ENCODE assay signal across 8 cellular contexts in genomic region chr12:82650627-82651337, GRCh38. TPM values are rescaled to one million over a fixed set of nuclear protein-coding genes. Genes with fewer than 3 reads are reported as not detected.
DNase-seq lines count a peak whose midpoint lies in the region; ATAC-seq and TF ChIP-seq lines count a peak whose summit lies in the region.

No MANE protein-coding gene starts in this region.

- H3K27me3 ChIP-seq in uterus: no peaks in the 10 kb centered on the region

- TF ChIP-seq CTCF in nephron progenitor cell (IDR thresholded peaks at IDR 0.05) (no peak), uterus (IDR thresholded peaks at IDR 0.05) (no peak)

- H3K4me3 ChIP-seq in uterus: no peak overlapping the region

- intact Hi-C loops in activated T-helper 1 cell treated with anti-CD3 and anti-CD28 coated beads, Interleukin-12 subunit alpha, Interleukin-12 subunit beta, Interleukin-2, Interleukin-4 antibody, amounts not matched to agents 30 ng/mL and 10 ng/mL and 1 ng/mL, durations not matched to agents 14 hours and 24 hours and 36 hours (cut with micrococcal nuclease): no loop called here
- intact Hi-C loops in uterus (cut with DNase I; ENCODE audit: low total_unique reads) (no loop called here), posterior cingulate gyrus (cut with DNase I) (no loop called here)

- no peak overlapping the region for H3K4me3 Mint-ChIP-seq in activated T-helper 1 cell treated with anti-CD3 and anti-CD28 coated beads, Interleukin-12 subunit alpha, Interleukin-12 subunit beta, Interleukin-2, Interleukin-4 antibody, amounts not matched to agents 30 ng/mL and 10 ng/mL and 1 ng/mL, durations not matched to agents 14 hours and 24 hours and 36 hours
- no peak overlapping the region for H3K4me3 Mint-ChIP-seq in nephron progenitor cell

- no peaks in the 10 kb centered on the region for H3K36me3 Mint-ChIP-seq in activated T-helper 1 cell treated with anti-CD3 and anti-CD28 coated beads, Interleukin-12 subunit alpha, Interleukin-12 subunit beta, Interleukin-2, Interleukin-4 antibody, amounts not matched to agents 30 ng/mL and 10 ng/mL and 1 ng/mL, durations not matched to agents 14 hours and 24 hours and 36 hours (ENCODE audit: low read depth)
- H3K36me3 Mint-ChIP-seq in nephron progenitor cell (ENCODE audit: low read depth): no peaks in the 10 kb centered on the region

- TF ChIP-seq POLR2A in uterus (IDR thresholded peaks at IDR 0.05): no peak

- H3K27ac ChIP-seq in uterus: no peak overlapping the region

- no peak overlapping the region for H3K27ac Mint-ChIP-seq in activated T-helper 1 cell treated with anti-CD3 and anti-CD28 coated beads, Interleukin-12 subunit alpha, Interleukin-12 subunit beta, Interleukin-2, Interleukin-4 antibody, amounts not matched to agents 30 ng/mL and 10 ng/mL and 1 ng/mL, durations not matched to agents 14 hours and 24 hours and 36 hours
- H3K27ac Mint-ChIP-seq in nephron progenitor cell: peak overlapping the region; percentile 26

- peak; percentile 38 for DNase-seq in ELR (ENCODE audit: low read depth)
- DNase-seq in activated T-helper 1 cell treated with anti-CD3 and anti-CD28 coated beads, Interleukin-12 subunit alpha, Interleukin-12 subunit beta, Interleukin-2, Interleukin-4 antibody, amounts not matched to agents 30 ng/mL and 10 ng/mL and 1 ng/mL, durations not matched to agents 14 hours and 24 hours and 36 hours (ENCODE audit: low spot score): peak; percentile 11
- no peak for DNase-seq in nephron progenitor cell
- DNase-seq in uterus: no peak
- DNase-seq in medulla oblongata (ENCODE audit: extremely low spot score): no peak
- DNase-seq in posterior cingulate gyrus: no peak

- peaks cover 15% of the 10 kb centered on the region for H3K4me1 Mint-ChIP-seq in activated T-helper 1 cell treated with anti-CD3 and anti-CD28 coated beads, Interleukin-12 subunit alpha, Interleukin-12 subunit beta, Interleukin-2, Interleukin-4 antibody, amounts not matched to agents 30 ng/mL and 10 ng/mL and 1 ng/mL, durations not matched to agents 14 hours and 24 hours and 36 hours (ENCODE audit: low read depth)
- peaks cover 12% of the 10 kb centered on the region for H3K4me1 Mint-ChIP-seq in nephron progenitor cell

- no peaks in the 10 kb centered on the region for H3K36me3 ChIP-seq in uterus

- ATAC-seq in GM19467 (IDR thresholded peaks at IDR 0.05; ENCODE audit: unreplicated experiment): peak; percentile 91
- ATAC-seq in HG03378 (IDR thresholded peaks at IDR 0.05; ENCODE audit: unreplicated experiment): peak; percentile 98

- H3K9me3 Mint-ChIP-seq in activated T-helper 1 cell treated with anti-CD3 and anti-CD28 coated beads, Interleukin-12 subunit alpha, Interleukin-12 subunit beta, Interleukin-2, Interleukin-4 antibody, amounts not matched to agents 30 ng/mL and 10 ng/mL and 1 ng/mL, durations not matched to agents 14 hours and 24 hours and 36 hours: no peaks in the 10 kb centered on the region
- peaks cover 7% of the 10 kb centered on the region for H3K9me3 Mint-ChIP-seq in nephron progenitor cell

- peaks cover 6% of the 10 kb centered on the region for H3K27me3 Mint-ChIP-seq in activated T-helper 1 cell treated with anti-CD3 and anti-CD28 coated beads, Interleukin-12 subunit alpha, Interleukin-12 subunit beta, Interleukin-2, Interleukin-4 antibody, amounts not matched to agents 30 ng/mL and 10 ng/mL and 1 ng/mL, durations not matched to agents 14 hours and 24 hours and 36 hours (ENCODE audit: insufficient read depth)
- H3K27me3 Mint-ChIP-seq in nephron progenitor cell (ENCODE audit: low read depth, poor library complexity): no peaks in the 10 kb centered on the region

- no peaks in the 10 kb centered on the region for H3K9me3 ChIP-seq in uterus

- no peaks in the 10 kb centered on the region for H3K4me1 ChIP-seq in uterus

RNA-seq across cellular contexts. Expression of gene TMTC2, which starts 35.9 kb away (rescaled TPM):
- 2.6 and 3.0 TPM in 2 replicates for total RNA-seq in activated T-helper 1 cell treated with anti-CD3 and anti-CD28 coated beads, Interleukin-12 subunit alpha, Interleukin-12 subunit beta, Interleukin-2, Interleukin-4 antibody, amounts not matched to agents 30 ng/mL and 10 ng/mL and 1 ng/mL, durations not matched to agents 14 hours and 24 hours and 36 hours
- 10 to 100 TPM; 11.5 to 44.1 (median 16.0) TPM for total RNA-seq in uterus

Comparison
In these comparisons a context has a peak if more than half of its experiments do, and no peak if none do; other contexts are left out.
1. DNase-seq: peak in ELR (single experiment) and activated T-helper 1 cell treated with anti-CD3 and anti-CD28 coated beads, Interleukin-12 subunit alpha, Interleukin-12 subunit beta, Interleukin-2, Interleukin-4 antibody, amounts not matched to agents 30 ng/mL and 10 ng/mL and 1 ng/mL, durations not matched to agents 14 hours and 24 hours and 36 hours (single experiment); none in nephron progenitor cell (single experiment), uterus (0 of 2), medulla oblongata (single experiment) and posterior cingulate gyrus (0 of 10).